In the genomic region with DNA sequence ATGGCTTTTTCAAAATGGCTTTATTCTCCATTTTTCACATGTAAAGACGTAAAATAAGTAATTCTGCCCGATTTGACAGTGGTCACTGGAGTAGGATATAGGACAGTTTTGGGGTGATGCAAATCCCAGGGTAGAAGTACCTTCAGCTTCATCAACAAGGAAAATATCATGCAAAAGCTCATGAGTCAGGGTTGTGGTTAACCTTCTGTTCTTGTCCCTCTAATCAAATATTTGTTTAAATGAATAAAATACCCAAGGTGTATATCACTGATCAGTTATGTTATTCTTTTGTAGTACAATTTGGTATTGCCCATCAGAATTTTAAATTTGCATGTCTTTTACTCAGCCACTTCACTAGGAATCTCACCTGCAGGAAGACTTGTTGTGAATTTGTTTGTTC, we compare ENCODE assay signal across 23 cellular contexts.
"Had no signal": no experiment of that assay in that cellular context is flagged by ENCODE, and none has a peak within 500 bp of the region (broad histone marks: within the 10 kb centered on the region; RNA-seq: fewer than 3 reads in every experiment).

No MANE protein-coding gene starts in this region.

- H3K27me3 ChIP-seq: dorsolateral prefrontal cortex, gastroesophageal sphincter, hepatocyte, pancreas, suprapubic skin, thyroid gland had no signal

- H3K36me3 Mint-ChIP-seq: naive B cell; stimulated activated effector memory CD8-positive, alpha-beta T cell treated with anti-CD3 and anti-CD28 coated beads, Interleukin-12 subunit alpha, Interleukin-12 subunit beta, amount 100 ng/mL, for 72 hours had no signal

- H3K4me3 Mint-ChIP-seq: naive B cell; nephron; stimulated activated effector memory CD8-positive, alpha-beta T cell treated with anti-CD3 and anti-CD28 coated beads, Interleukin-12 subunit alpha, Interleukin-12 subunit beta, amount 100 ng/mL, for 72 hours; type B pancreatic cell had no signal

- FAIRE-seq: endometrium, pancreas, urothelium cell line had no signal

- H3K36me3 ChIP-seq: gastroesophageal sphincter, pancreas, suprapubic skin, thyroid gland had no signal

- DNase-seq: cortex of kidney; dorsolateral prefrontal cortex; effector CD8-positive, alpha-beta T cell; head of caudate nucleus; mesendoderm; naive B cell; occipital lobe; pancreas; right cardiac atrium; stimulated activated CD4-positive, alpha-beta T cell treated with anti-CD3 and anti-CD28 coated beads, Interleukin-4, amount 100 ng/mL, for 1 hour; stimulated activated CD8-positive, alpha-beta memory T cell treated with anti-CD3 and anti-CD28 coated beads, Interleukin-4, amount 100 ng/mL, for 48 hours; stimulated activated naive CD8-positive, alpha-beta T cell treated with anti-CD3 and anti-CD28 coated beads, Interleukin-15, Interleukin-2, amounts not matched to agents 100 U/mL and 50 U/mL, for 24 hours; thyroid gland had no signal

- H3K27me3 Mint-ChIP-seq: naive B cell, progenitor cell of endocrine pancreas, type B pancreatic cell had no signal

- H3K4me3 ChIP-seq: dorsolateral prefrontal cortex, gastroesophageal sphincter, hepatocyte, pancreas, suprapubic skin, thyroid gland had no signal

- ATAC-seq: esophagus mucosa; gastroesophageal sphincter; pancreas; right cardiac atrium; stimulated activated effector memory CD8-positive, alpha-beta T cell treated with anti-CD3 and anti-CD28 coated beads, Interleukin-12 subunit alpha, Interleukin-12 subunit beta, amount 100 ng/mL, for 72 hours; stimulated activated naive CD8-positive, alpha-beta T cell treated with anti-CD3 and anti-CD28 coated beads, Interleukin-15, Interleukin-2, amounts not matched to agents 100 U/mL and 50 U/mL, for 24 hours had no signal

- H3K27ac Mint-ChIP-seq: naive B cell; progenitor cell of endocrine pancreas; stimulated activated effector memory CD8-positive, alpha-beta T cell treated with anti-CD3 and anti-CD28 coated beads, Interleukin-12 subunit alpha, Interleukin-12 subunit beta, amount 100 ng/mL, for 72 hours; type B pancreatic cell had no signal

- H3K4me1 Mint-ChIP-seq: naive B cell; stimulated activated effector memory CD8-positive, alpha-beta T cell treated with anti-CD3 and anti-CD28 coated beads, Interleukin-12 subunit alpha, Interleukin-12 subunit beta, amount 100 ng/mL, for 72 hours had no signal
